ENCODE assay signal across 8 cellular contexts in the genomic region with DNA sequence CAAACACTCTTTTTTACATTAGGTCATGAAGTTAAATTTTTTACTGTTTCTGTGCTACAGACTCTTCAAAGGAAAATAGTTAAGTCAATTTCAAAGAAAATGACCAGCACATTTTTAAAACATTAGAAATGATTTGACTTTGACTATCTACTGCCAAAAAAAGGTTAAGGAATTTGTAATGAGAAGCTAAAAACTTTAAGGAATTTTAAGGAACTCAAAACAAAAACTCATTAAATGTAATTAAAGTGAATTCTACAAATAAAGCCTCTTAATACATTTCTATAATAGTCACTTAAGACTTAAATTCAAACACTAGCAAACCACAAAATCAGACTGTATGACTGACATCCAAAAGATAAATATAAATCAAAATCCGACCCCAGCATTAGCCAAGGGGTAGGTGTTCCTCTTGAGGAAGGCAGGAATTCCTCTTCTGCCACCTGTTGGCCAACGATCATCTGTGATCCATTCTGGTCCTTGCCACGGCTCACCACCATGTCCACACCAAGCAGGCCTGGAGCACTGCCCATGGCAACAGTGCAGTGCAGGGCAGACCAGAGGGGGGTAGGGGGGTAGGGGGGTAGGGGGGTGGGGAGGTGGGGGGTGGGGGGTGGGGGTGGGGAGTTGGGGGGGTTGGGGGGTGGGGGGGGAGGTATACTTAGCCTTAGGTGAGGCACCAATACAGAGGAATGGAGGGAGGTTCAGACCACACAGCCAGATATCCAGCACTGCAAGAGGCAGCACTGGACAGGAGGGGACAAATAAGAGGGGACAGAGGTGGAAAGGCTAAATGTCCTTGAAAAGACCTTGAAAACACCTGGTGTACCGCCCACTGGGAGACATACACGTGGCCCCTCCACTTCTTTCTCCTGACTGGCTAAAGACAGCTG. TPM values are rescaled to one million over a fixed set of nuclear protein-coding genes. Genes with fewer than 3 reads are reported as not detected.
DNase-seq lines count a peak whose midpoint lies in the region; ATAC-seq and TF ChIP-seq lines count a peak whose summit lies in the region.

No MANE protein-coding gene starts in this region.

- no peaks in the 10 kb centered on the region for H3K9me3 ChIP-seq in AG04450 (ENCODE audit: control insufficient read depth, insufficient read depth, low read length)

- TF ChIP-seq CTCF in AG04450 (IDR thresholded peaks at IDR 0.05; ENCODE audit: low read depth, low read length) (peak; percentile 21; the same call in 1 of the 2 replicates), GM13977 (IDR thresholded peaks at IDR 0.05; ENCODE audit: extremely low read depth, insufficient read depth, missing control alignments) (peak; percentile 52)

- H3K27me3 ChIP-seq in AG04450 (ENCODE audit: control insufficient read depth, insufficient read depth, low read length): no peaks in the 10 kb centered on the region

- ATAC-seq in HG03108 (IDR thresholded peaks at IDR 0.05; ENCODE audit: unreplicated experiment) (no peak), GM19324 (IDR thresholded peaks at IDR 0.05; ENCODE audit: low FRiP score, unreplicated experiment) (no peak)

- CTCF ChIA-PET in AG04450 (lab: Charles Lee): no interaction called here

- H3K27ac ChIP-seq in AG04450 (ENCODE audit: low read depth, low read length): no peak overlapping the region

- POLR2A ChIA-PET in AG04450 (lab: Yijun Ruan, JAX): no interaction called here

- no peak for DNase-seq in AG04450 (ENCODE audit: low read depth, low spot score)
- DNase-seq in GM13977 (ENCODE audit: low spot score): peak; percentile 29
- peak; percentile 19 for DNase-seq in SK-N-DZ (ENCODE audit: low spot score)
- peak; percentile 51 for DNase-seq in iPS-NIHi7 (ENCODE audit: extremely low spot score)
- DNase-seq in mesenteric fat pad (ENCODE audit: low spot score): no peak
- no peak for DNase-seq in NCI-H2029 treated with DMSO at 0.1 percent for 48 hours (lab: John Stamatoyannopoulos, UW)

- H3K4me3 ChIP-seq in AG04450 (ENCODE audit: low read depth, low read length): no peak overlapping the region

- in situ Hi-C loops in GM13977 (cut with MboI; ENCODE audit: low pct_unique_long_range_greater_than_20kb, low sequenced_read_pairs, unreplicated experiment): loop anchor here (25.0 kb wide), 2 partner anchors 287 to 487 kb away; no protein-coding TSS in a partner anchor

RNA-seq across cellular contexts. Expression of a gene that starts 2.1 kb away (rescaled TPM):
- polyA plus RNA-seq in AG04450 (2011; rRNA removed): 0.01 and 0.07 TPM in 2 replicates
- polyA minus RNA-seq in AG04450 (2011; rRNA and poly(A)+ RNA removed): 0.41 and 1.0 TPM in 2 replicates
- polyA plus RNA-seq in SK-N-DZ (2014; cell fraction: cytosol; rRNA removed): 2.7 TPM in 2 replicates
- 605 and 803 TPM in 2 replicates for polyA plus RNA-seq in SK-N-DZ (2014; cell fraction: nucleus; rRNA removed)
- 188 TPM for total RNA-seq in mesenteric fat pad

Comparison
In these comparisons a context has a peak if more than half of its experiments do, and no peak if none do; other contexts are left out.
1. DNase-seq: peak in GM13977 (single experiment), SK-N-DZ (single experiment) and iPS-NIHi7 (single experiment); none in AG04450 (single experiment), mesenteric fat pad (single experiment) and NCI-H2029 treated with DMSO at 0.1 percent for 48 hours (single experiment).